Comparison of ENCODE assay signal across 21 cellular contexts in the genomic region with DNA sequence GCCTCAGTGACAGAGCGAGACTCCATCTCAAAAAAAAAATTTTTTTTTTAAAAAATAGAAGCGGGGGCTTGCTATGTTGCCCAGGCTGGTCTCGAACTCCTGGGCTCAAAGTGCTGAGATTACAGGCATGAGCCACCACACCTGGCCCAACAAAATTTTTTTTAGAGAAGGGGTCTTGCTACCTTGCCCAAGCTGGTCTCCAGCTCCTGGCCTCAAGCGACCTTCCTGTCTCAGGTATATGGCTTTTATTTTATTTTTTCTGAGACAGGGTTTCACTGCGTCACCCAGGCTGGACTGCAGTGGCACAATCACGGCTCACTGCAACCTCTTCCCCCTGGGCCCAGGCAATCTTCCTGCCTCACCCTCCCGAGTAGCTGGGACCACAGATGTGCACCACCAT. TPM values are rescaled to one million over a fixed set of nuclear protein-coding genes. Genes with fewer than 3 reads are reported as not detected.
DNase-seq lines count a peak whose midpoint lies in the region; ATAC-seq, FAIRE-seq and TF ChIP-seq lines count a peak whose summit lies in the region.
"Had no signal": no experiment of that assay in that cellular context is flagged by ENCODE, and none has a peak within 500 bp of the region (broad histone marks: within the 10 kb centered on the region; RNA-seq: fewer than 3 reads in every experiment).

No MANE protein-coding gene starts in this region.

- no peak for TF ChIP-seq RAD21 in HepG2 (CRISPR knock-in tag; IDR thresholded peaks at IDR 0.05)

- TF ChIP-seq CTCF in VCaP (conservative IDR thresholded peaks at IDR 0.05) (no peak), HepG2 (CRISPR knock-in tag; IDR thresholded peaks at IDR 0.05) (no peak)

- H3K27me3 Mint-ChIP-seq in activated CD4-positive, alpha-beta T cell treated with anti-CD3 and anti-CD28 coated beads, Interleukin-2, amount 10 ng/mL, durations not matched to agents 7 days and 5 days = no peaks in the 10 kb centered on the region

- peak overlapping the region; percentile 41 for H3K4me3 Mint-ChIP-seq in activated CD4-positive, alpha-beta T cell treated with anti-CD3 and anti-CD28 coated beads, Interleukin-2, amount 10 ng/mL, durations not matched to agents 7 days and 5 days

- no peaks in the 10 kb centered on the region for H4K20me1 ChIP-seq in HepG2 (ENCODE audit: insufficient read depth, low read length)

- H3K27ac Mint-ChIP-seq in activated CD4-positive, alpha-beta T cell treated with anti-CD3 and anti-CD28 coated beads, Interleukin-2, amount 10 ng/mL, durations not matched to agents 7 days and 5 days = no peak overlapping the region
- H3K27ac Mint-ChIP-seq: activated CD4-positive, alpha-beta T cell treated with anti-CD3 and anti-CD28 coated beads, Interleukin-2, amount 10 ng/mL, durations not matched to agents 24 days and 14 days had no signal

- H3K4me2 ChIP-seq in HepG2 (ENCODE audit: low read depth, low read length) = no peak overlapping the region

- H3K36me3 Mint-ChIP-seq in activated CD4-positive, alpha-beta T cell treated with anti-CD3 and anti-CD28 coated beads, Interleukin-2, amount 10 ng/mL, durations not matched to agents 7 days and 5 days (ENCODE audit: low read depth) = peaks cover 5% of the 10 kb centered on the region

- no TSS peak for BruUV-seq in HepG2 (replicated peaks; lab: Mats Ljungman, UMichigan)

- no peaks in the 10 kb centered on the region for H3K9me3 ChIP-seq in HepG2 (ENCODE audit: low read length)
- H3K9me3 ChIP-seq in small intestine (ENCODE audit: control insufficient read depth, low read depth) = no peaks in the 10 kb centered on the region
- H3K9me3 ChIP-seq: right atrium auricular region had no signal

- no peak overlapping the region for H3K4me3 ChIP-seq in HepG2 (replicated peaks in 1 of 3; ENCODE audit: insufficient read depth in 1 of 3, low read depth in 2 of 3, low read length in 3 of 3)
- no peak overlapping the region for H3K4me3 ChIP-seq in small intestine (ENCODE audit: low read depth in 1 of 2, low read length in 2 of 2)
- H3K4me3 ChIP-seq: right atrium auricular region had no signal

- no peaks in the 10 kb centered on the region for H3K27me3 ChIP-seq in HepG2 (ENCODE audit: control insufficient read depth in 1 of 2, insufficient read depth in 2 of 2, low read length in 2 of 2)
- no peaks in the 10 kb centered on the region for H3K27me3 ChIP-seq in small intestine (ENCODE audit: control insufficient read depth in 2 of 2, insufficient read depth in 2 of 2, low read length in 2 of 2)
- H3K27me3 ChIP-seq: right atrium auricular region had no signal

- no peak overlapping the region for H3K9ac ChIP-seq in HepG2 (ENCODE audit: insufficient read depth, low read depth, low read length)

- no peak for TF ChIP-seq POLR2A in HepG2 (IDR thresholded peaks at IDR 0.05; ENCODE audit: insufficient read depth in 1 of 2, low read depth in 2 of 2, low read length in 2 of 2)

- no peaks in the 10 kb centered on the region for H3K79me2 ChIP-seq in HepG2 (ENCODE audit: insufficient read depth, low read length)

- H2AFZ ChIP-seq in HepG2 (ENCODE audit: low read length) = no peak overlapping the region

- H3K27ac ChIP-seq in VCaP = peak overlapping the region; percentile 99
- no peak overlapping the region for H3K27ac ChIP-seq in HepG2 (ENCODE audit: extremely low read length, insufficient read depth, low read length)
- peak overlapping the region; percentile 50 to 57 for H3K27ac ChIP-seq in small intestine (ENCODE audit: low read depth in 1 of 2, low read length in 1 of 2)
- H3K27ac ChIP-seq: HL-60, right atrium auricular region had no signal

- no peak for FAIRE-seq in HepG2 (lab: Jason Lieb, UNC)
- FAIRE-seq in small intestine (lab: Jason Lieb, UNC) = no peak

- no peak for DNase-seq in activated CD4-positive, alpha-beta T cell treated with anti-CD3 and anti-CD28 coated beads, Interleukin-2, amount 10 ng/mL, durations not matched to agents 7 days and 5 days
- DNase-seq in activated CD4-positive, alpha-beta T cell treated with anti-CD3 and anti-CD28 coated beads for 48 hours = no peak
- no peak for DNase-seq in HepG2 (ENCODE audit: low spot score)
- DNase-seq in small intestine = no peak
- DNase-seq in activated CD4-positive, CD25-positive, alpha-beta regulatory T cell (lab: John Stamatoyannopoulos, UW) = no peak
- DNase-seq: activated CD4-positive, alpha-beta T cell treated with anti-CD3 and anti-CD28 coated beads, Interleukin-2, amount 10 ng/mL, durations not matched to agents 24 days and 14 days; activated gamma-delta T cell; central memory CD4-positive, alpha-beta T cell; GDM1; NCI-H1694; PC-3; stimulated activated CD4-positive, alpha-beta T cell treated with anti-CD3 and anti-CD28 coated beads, Interleukin-4, amount 100 ng/mL, for 4 hours; stimulated activated naive B cell treated with anti-CD40 and anti-IgM and Interleukin-4, amounts not matched to agents 10 μg/mL and 1 μg/mL and 100 μg/mL, for 72 hours; T-helper 1 cell had no signal

- peaks cover 14% of the 10 kb centered on the region for H3K4me1 Mint-ChIP-seq in activated CD4-positive, alpha-beta T cell treated with anti-CD3 and anti-CD28 coated beads, Interleukin-2, amount 10 ng/mL, durations not matched to agents 7 days and 5 days

- H3K4me1 ChIP-seq in HepG2 (ENCODE audit: insufficient read depth, low read length) (peaks cover 37% of the 10 kb centered on the region), small intestine (ENCODE audit: control insufficient read depth in 2 of 2, insufficient read depth in 1 of 2, low read depth in 1 of 2, low read length in 1 of 2) (peaks cover 0 to 4% of the 10 kb centered on the region in 2 donors)

- H3K36me3 ChIP-seq in HepG2 (replicated peaks in 1 of 2; ENCODE audit: control insufficient read depth in 1 of 2, insufficient read depth in 2 of 2, low read length in 2 of 2) (peaks cover 0 to 9% of the 10 kb centered on the region in 2 experiments; a peak in 1 of 5 replicates), small intestine (ENCODE audit: control insufficient read depth in 2 of 2, insufficient read depth in 2 of 2, low read length in 2 of 2) (peaks cover 0 to 6% of the 10 kb centered on the region in 2 donors)

- in situ Hi-C loops in HepG2 (cut with HindIII; ENCODE audit: extremely low pct_ligation_motif_present, low pct_unique_long_range_greater_than_20kb) = no loop called here

- POLR2A ChIA-PET in activated CD4-positive, alpha-beta T cell treated with anti-CD3 and anti-CD28 coated beads, Interleukin-2, amount 10 ng/mL, durations not matched to agents 7 days and 5 days (lab: Charles Lee) = no interaction called here
- POLR2A ChIA-PET in HepG2 (lab: Yijun Ruan, JAX) = no interaction called here

- H3K9me3 Mint-ChIP-seq in activated CD4-positive, alpha-beta T cell treated with anti-CD3 and anti-CD28 coated beads, Interleukin-2, amount 10 ng/mL, durations not matched to agents 7 days and 5 days = no peaks in the 10 kb centered on the region
- H3K9me3 Mint-ChIP-seq: activated CD4-positive, alpha-beta T cell treated with anti-CD3 and anti-CD28 coated beads, Interleukin-2, amount 10 ng/mL, durations not matched to agents 24 days and 14 days; stimulated activated naive B cell treated with anti-CD40 and anti-IgM and Interleukin-4, amounts not matched to agents 10 μg/mL and 1 μg/mL and 100 μg/mL, for 72 hours had no signal

- ATAC-seq in HepG2 (no peak), HG03457 (IDR thresholded peaks at IDR 0.05; ENCODE audit: unreplicated experiment) (no peak), GM21367 (IDR thresholded peaks at IDR 0.05; ENCODE audit: unreplicated experiment) (no peak)
- ATAC-seq: PC-3; stimulated activated naive B cell treated with anti-CD40 and anti-IgM and Interleukin-4, amounts not matched to agents 10 μg/mL and 1 μg/mL and 100 μg/mL, for 72 hours had no signal

- 84% methylated on average over 7 of the region's 7 CpGs for WGBS in HepG2 (ENCODE audit: low lambda C conversion rate)
- WGBS in small intestine, 3 donors = 89 to 92% (median 92%) methylated on average over 7 of the region's 7 CpGs

- no peak for TF ChIP-seq EP300 in HepG2 (IDR thresholded peaks at IDR 0.05; ENCODE audit: low read depth in 2 of 2, low read length in 2 of 2)
- TF ChIP-seq EP300 in HepG2 (CRISPR knock-in tag; IDR thresholded peaks at IDR 0.05; ENCODE audit: borderline replicate concordance) = no peak

- intact Hi-C loops in HepG2 (cut with micrococcal nuclease; ENCODE audit: unreplicated experiment) = loop anchor here (5.0 kb wide), 1 partner anchor 117 kb away; no protein-coding TSS in a partner anchor

- CTCF ChIA-PET in activated CD4-positive, alpha-beta T cell treated with anti-CD3 and anti-CD28 coated beads, Interleukin-2, amount 10 ng/mL, durations not matched to agents 7 days and 5 days (lab: Charles Lee) = interaction anchor here (0.5 to 1.3 kb wide), 5 partner anchors 10 to 110 kb away, joined by 3 read pairs; no protein-coding TSS in a partner anchor
- CTCF ChIA-PET in HepG2 (lab: Yijun Ruan, JAX; ENCODE audit: low intra/inter-chr PET ratio, low total read pairs) = no interaction called here

RNA-seq across cellular contexts. Expression of gene ABHD11, which starts 1.6 kb away (rescaled TPM):
- total RNA-seq in activated CD4-positive, alpha-beta T cell treated with anti-CD3 and anti-CD28 coated beads, Interleukin-2, amount 10 ng/mL, durations not matched to agents 7 days and 5 days = 10 to 100 TPM; 13.3 to 15.6 TPM
- 6.4 and 7.0 TPM in 2 replicates for total RNA-seq in HepG2 (2016; rRNA removed; fragmentation: Illumina TruSeq; extraction: Trizol)
- total RNA-seq in HepG2 (2016; cell fraction: cytosol; rRNA removed; fragmentation: Illumina TruSeq; extraction: Trizol; ENCODE audit: low read depth) = 2.5 and 2.8 TPM in 2 replicates
- 6.2 and 6.4 TPM in 2 replicates for total RNA-seq in HepG2 (2016; cell fraction: insoluble cytoplasmic fraction; rRNA removed; fragmentation: Illumina TruSeq; extraction: Trizol)
- total RNA-seq in HepG2 (2016; cell fraction: membrane; rRNA removed; fragmentation: Illumina TruSeq; extraction: Trizol) = 3.3 and 3.6 TPM in 2 replicates
- total RNA-seq in HepG2 (2016; cell fraction: nucleus; rRNA removed; fragmentation: Illumina TruSeq; extraction: Trizol) = 4.1 and 4.7 TPM in 2 replicates
- polyA plus RNA-seq in HepG2 (2011; rRNA removed) (7.1 and 8.1 TPM in 2 replicates), small intestine (10 to 100 TPM; 53.0 to 93.3 (median 60.1) TPM)
- 3.7 and 7.1 TPM in 2 replicates for polyA plus RNA-seq in HepG2 (2011; cell fraction: cytosol; rRNA removed)
- 10.5 and 11.1 TPM in 2 replicates for polyA plus RNA-seq in HepG2 (2011; cell fraction: nucleus; rRNA removed)
- polyA plus RNA-seq in HepG2 (2012) = 2.0 and 3.1 TPM in 2 replicates
- polyA plus RNA-seq in HepG2 (2016; cell fraction: cytosol; fragmentation: Illumina TruSeq; extraction: Trizol; ENCODE audit: low read depth) = 1.7 and 1.9 TPM in 2 replicates
- 7.3 and 7.9 TPM in 2 replicates for polyA plus RNA-seq in HepG2 (2016; cell fraction: insoluble cytoplasmic fraction; fragmentation: Illumina TruSeq; extraction: Trizol; ENCODE audit: low read depth)
- polyA plus RNA-seq in HepG2 (2016; cell fraction: membrane; fragmentation: Illumina TruSeq; extraction: Trizol; ENCODE audit: low read depth) = 1.8 and 2.3 TPM in 2 replicates
- 8.1 and 14.0 TPM in 2 replicates for polyA plus RNA-seq in HepG2 (2016; cell fraction: nucleus; fragmentation: Illumina TruSeq; extraction: Trizol; ENCODE audit: insufficient read depth, low read depth)
- 8.6 and 26.6 TPM in 2 replicates for polyA minus RNA-seq in HepG2 (2011; rRNA and poly(A)+ RNA removed; ENCODE audit: low replicate concordance)
- polyA minus RNA-seq in HepG2 (2011; cell fraction: cytosol; rRNA and poly(A)+ RNA removed) = 0.89 and 2.6 TPM in 2 replicates
- polyA minus RNA-seq in HepG2 (2011; cell fraction: nucleus; rRNA and poly(A)+ RNA removed) = 6.2 and 11.3 TPM in 2 replicates

RNA-seq across cellular contexts. Expression of gene STX1A, which starts 20.7 kb away (rescaled TPM):
- total RNA-seq in activated CD4-positive, alpha-beta T cell treated with anti-CD3 and anti-CD28 coated beads, Interleukin-2, amount 10 ng/mL, durations not matched to agents 7 days and 5 days = 1 to 10 TPM; 6.7 to 7.4 TPM
- 2.9 and 6.1 TPM in 2 replicates for total RNA-seq in HepG2 (2016; rRNA removed; fragmentation: Illumina TruSeq; extraction: Trizol)
- total RNA-seq in HepG2 (2016; cell fraction: cytosol; rRNA removed; fragmentation: Illumina TruSeq; extraction: Trizol; ENCODE audit: low read depth) = 1.3 and 1.8 TPM in 2 replicates
- total RNA-seq in HepG2 (2016; cell fraction: insoluble cytoplasmic fraction; rRNA removed; fragmentation: Illumina TruSeq; extraction: Trizol) = 3.3 and 5.7 TPM in 2 replicates
- 2.4 and 4.1 TPM in 2 replicates for total RNA-seq in HepG2 (2016; cell fraction: membrane; rRNA removed; fragmentation: Illumina TruSeq; extraction: Trizol)
- total RNA-seq in HepG2 (2016; cell fraction: nucleus; rRNA removed; fragmentation: Illumina TruSeq; extraction: Trizol) = 6.6 and 10.3 TPM in 2 replicates
- 12.2 and 14.8 TPM in 2 replicates for polyA plus RNA-seq in HepG2 (2011; rRNA removed)
- polyA plus RNA-seq in HepG2 (2011; cell fraction: cytosol; rRNA removed) = 5.3 and 6.0 TPM in 2 replicates
- polyA plus RNA-seq in HepG2 (2011; cell fraction: nucleus; rRNA removed) = 75.2 and 75.4 TPM in 2 replicates
- polyA plus RNA-seq in HepG2 (2012) = 8.5 and 18.8 TPM in 2 replicates
- polyA plus RNA-seq in HepG2 (2016; cell fraction: cytosol; fragmentation: Illumina TruSeq; extraction: Trizol; ENCODE audit: low read depth) = 0.94 and 1.4 TPM in 2 replicates
- polyA plus RNA-seq in HepG2 (2016; cell fraction: insoluble cytoplasmic fraction; fragmentation: Illumina TruSeq; extraction: Trizol; ENCODE audit: low read depth) = 3.1 and 4.5 TPM in 2 replicates
- 2.3 and 2.5 TPM in 2 replicates for polyA plus RNA-seq in HepG2 (2016; cell fraction: membrane; fragmentation: Illumina TruSeq; extraction: Trizol; ENCODE audit: low read depth)
- polyA plus RNA-seq in HepG2 (2016; cell fraction: nucleus; fragmentation: Illumina TruSeq; extraction: Trizol; ENCODE audit: insufficient read depth, low read depth) = 26.8 and 37.4 TPM in 2 replicates
- 5.2 and 10.7 TPM in 2 replicates for polyA minus RNA-seq in HepG2 (2011; rRNA and poly(A)+ RNA removed; ENCODE audit: low replicate concordance)
- polyA minus RNA-seq in HepG2 (2011; cell fraction: cytosol; rRNA and poly(A)+ RNA removed) = 1.7 and 3.1 TPM in 2 replicates
- 12.8 and 13.4 TPM in 2 replicates for polyA minus RNA-seq in HepG2 (2011; cell fraction: nucleus; rRNA and poly(A)+ RNA removed)
- 10 to 100 TPM in 2 of 3 donors, 1 to 10 TPM in 1; 9.5 to 17.7 (median 11.6) TPM for polyA plus RNA-seq in small intestine

RNA-seq across cellular contexts. Expression of gene CLDN3, which starts 29.9 kb away (rescaled TPM):
- not detected for total RNA-seq in activated CD4-positive, alpha-beta T cell treated with anti-CD3 and anti-CD28 coated beads, Interleukin-2, amount 10 ng/mL, durations not matched to agents 7 days and 5 days
- 0.31 TPM in 1 of 2 replicates, not detected in the other for total RNA-seq in HepG2 (2016; rRNA removed; fragmentation: Illumina TruSeq; extraction: Trizol)
- total RNA-seq in HepG2 (2016; cell fraction: cytosol; rRNA removed; fragmentation: Illumina TruSeq; extraction: Trizol; ENCODE audit: low read depth) = 0.40 TPM in 1 of 2 replicates, not detected in the other
- total RNA-seq in HepG2 (2016; cell fraction: insoluble cytoplasmic fraction; rRNA removed; fragmentation: Illumina TruSeq; extraction: Trizol) = 0.32 TPM in 1 of 2 replicates, not detected in the other
- total RNA-seq in HepG2 (2016; cell fraction: membrane; rRNA removed; fragmentation: Illumina TruSeq; extraction: Trizol) = 0.19 TPM in 1 of 2 replicates, not detected in the other
- 0.40 and 0.50 TPM in 2 replicates for total RNA-seq in HepG2 (2016; cell fraction: nucleus; rRNA removed; fragmentation: Illumina TruSeq; extraction: Trizol)
- polyA plus RNA-seq in HepG2 (2011; rRNA removed) = 0.51 and 0.59 TPM in 2 replicates
- 0.59 and 1.2 TPM in 2 replicates for polyA plus RNA-seq in HepG2 (2011; cell fraction: cytosol; rRNA removed)
- 0.71 and 1.2 TPM in 2 replicates for polyA plus RNA-seq in HepG2 (2011; cell fraction: nucleus; rRNA removed)
- polyA plus RNA-seq in HepG2 (2012) = 1.0 and 1.2 TPM in 2 replicates
- 0.24 and 0.34 TPM in 2 replicates for polyA plus RNA-seq in HepG2 (2016; cell fraction: cytosol; fragmentation: Illumina TruSeq; extraction: Trizol; ENCODE audit: low read depth)
- polyA plus RNA-seq in HepG2 (2016; cell fraction: insoluble cytoplasmic fraction; fragmentation: Illumina TruSeq; extraction: Trizol; ENCODE audit: low read depth) = 0.24 and 0.32 TPM in 2 replicates
- polyA plus RNA-seq in HepG2 (2016; cell fraction: membrane; fragmentation: Illumina TruSeq; extraction: Trizol; ENCODE audit: low read depth) = 0.38 and 0.39 TPM in 2 replicates
- polyA plus RNA-seq in HepG2 (2016; cell fraction: nucleus; fragmentation: Illumina TruSeq; extraction: Trizol; ENCODE audit: insufficient read depth, low read depth) = 0.49 and 1.4 TPM in 2 replicates
- polyA minus RNA-seq in HepG2 (2011; rRNA and poly(A)+ RNA removed; ENCODE audit: low replicate concordance) = 0.26 and 0.98 TPM in 2 replicates
- 0.49 and 1.1 TPM in 2 replicates for polyA minus RNA-seq in HepG2 (2011; cell fraction: cytosol; rRNA and poly(A)+ RNA removed)
- not detected in 2 replicates for polyA minus RNA-seq in HepG2 (2011; cell fraction: nucleus; rRNA and poly(A)+ RNA removed)
- polyA plus RNA-seq in small intestine = 100 to 1,000 TPM; 236 to 394 (median 302) TPM
- total RNA-seq: A172; activated CD4-positive, alpha-beta T cell treated with anti-CD3 and anti-CD28 coated beads, Interleukin-2, amount 10 ng/mL, durations not matched to agents 24 days and 14 days; LHCN-M2; right atrium auricular region had no signal

RNA-seq across cellular contexts. Expression of gene BUD23, which starts 56.8 kb away (rescaled TPM):
- total RNA-seq in activated CD4-positive, alpha-beta T cell treated with anti-CD3 and anti-CD28 coated beads, Interleukin-2, amount 10 ng/mL, durations not matched to agents 7 days and 5 days = 10 to 100 TPM; 43.9 to 51.4 TPM
- 37.5 and 47.5 TPM in 2 replicates for total RNA-seq in HepG2 (2016; rRNA removed; fragmentation: Illumina TruSeq; extraction: Trizol)
- total RNA-seq in HepG2 (2016; cell fraction: cytosol; rRNA removed; fragmentation: Illumina TruSeq; extraction: Trizol; ENCODE audit: low read depth) = 25.0 and 27.0 TPM in 2 replicates
- 37.7 and 52.7 TPM in 2 replicates for total RNA-seq in HepG2 (2016; cell fraction: insoluble cytoplasmic fraction; rRNA removed; fragmentation: Illumina TruSeq; extraction: Trizol)
- total RNA-seq in HepG2 (2016; cell fraction: membrane; rRNA removed; fragmentation: Illumina TruSeq; extraction: Trizol) = 22.7 and 27.6 TPM in 2 replicates
- 36.5 and 38.0 TPM in 2 replicates for total RNA-seq in HepG2 (2016; cell fraction: nucleus; rRNA removed; fragmentation: Illumina TruSeq; extraction: Trizol)
- polyA plus RNA-seq in HepG2 (2011; rRNA removed) (50.3 and 54.5 TPM in 2 replicates), small intestine (10 to 100 TPM; 37.8 to 90.0 (median 50.5) TPM)
- 57.5 and 59.3 TPM in 2 replicates for polyA plus RNA-seq in HepG2 (2011; cell fraction: cytosol; rRNA removed)
- polyA plus RNA-seq in HepG2 (2011; cell fraction: nucleus; rRNA removed) = 61.1 and 71.4 TPM in 2 replicates
- 39.8 and 49.3 TPM in 2 replicates for polyA plus RNA-seq in HepG2 (2012)
- polyA plus RNA-seq in HepG2 (2016; cell fraction: cytosol; fragmentation: Illumina TruSeq; extraction: Trizol; ENCODE audit: low read depth) = 23.2 and 24.2 TPM in 2 replicates
- 54.9 and 56.3 TPM in 2 replicates for polyA plus RNA-seq in HepG2 (2016; cell fraction: insoluble cytoplasmic fraction; fragmentation: Illumina TruSeq; extraction: Trizol; ENCODE audit: low read depth)
- polyA plus RNA-seq in HepG2 (2016; cell fraction: membrane; fragmentation: Illumina TruSeq; extraction: Trizol; ENCODE audit: low read depth) = 27.2 and 30.8 TPM in 2 replicates
- 97.8 and 98.1 TPM in 2 replicates for polyA plus RNA-seq in HepG2 (2016; cell fraction: nucleus; fragmentation: Illumina TruSeq; extraction: Trizol; ENCODE audit: insufficient read depth, low read depth)
- 20.0 and 77.8 TPM in 2 replicates for polyA minus RNA-seq in HepG2 (2011; rRNA and poly(A)+ RNA removed; ENCODE audit: low replicate concordance)
- 9.4 and 16.6 TPM in 2 replicates for polyA minus RNA-seq in HepG2 (2011; cell fraction: cytosol; rRNA and poly(A)+ RNA removed)
- polyA minus RNA-seq in HepG2 (2011; cell fraction: nucleus; rRNA and poly(A)+ RNA removed) = 14.7 and 15.2 TPM in 2 replicates

RNA-seq across cellular contexts. Expression of gene DNAJC30, which starts 57.0 kb away (rescaled TPM):
- total RNA-seq in activated CD4-positive, alpha-beta T cell treated with anti-CD3 and anti-CD28 coated beads, Interleukin-2, amount 10 ng/mL, durations not matched to agents 7 days and 5 days = 1 to 10 TPM; 8.7 to 9.1 TPM
- total RNA-seq in HepG2 (2016; rRNA removed; fragmentation: Illumina TruSeq; extraction: Trizol) = 3.0 and 3.3 TPM in 2 replicates
- 1.3 TPM in 2 replicates for total RNA-seq in HepG2 (2016; cell fraction: cytosol; rRNA removed; fragmentation: Illumina TruSeq; extraction: Trizol; ENCODE audit: low read depth)
- total RNA-seq in HepG2 (2016; cell fraction: insoluble cytoplasmic fraction; rRNA removed; fragmentation: Illumina TruSeq; extraction: Trizol) = 2.7 and 3.2 TPM in 2 replicates
- total RNA-seq in HepG2 (2016; cell fraction: membrane; rRNA removed; fragmentation: Illumina TruSeq; extraction: Trizol) = 2.5 and 2.7 TPM in 2 replicates
- total RNA-seq in HepG2 (2016; cell fraction: nucleus; rRNA removed; fragmentation: Illumina TruSeq; extraction: Trizol) = 2.6 and 2.8 TPM in 2 replicates
- 3.5 and 3.8 TPM in 2 replicates for polyA plus RNA-seq in HepG2 (2011; rRNA removed)
- polyA plus RNA-seq in HepG2 (2011; cell fraction: cytosol; rRNA removed) = 3.7 and 5.6 TPM in 2 replicates
- polyA plus RNA-seq in HepG2 (2011; cell fraction: nucleus; rRNA removed) = 3.5 and 4.4 TPM in 2 replicates
- polyA plus RNA-seq in HepG2 (2012) = 2.0 and 4.5 TPM in 2 replicates
- 1.9 and 2.1 TPM in 2 replicates for polyA plus RNA-seq in HepG2 (2016; cell fraction: cytosol; fragmentation: Illumina TruSeq; extraction: Trizol; ENCODE audit: low read depth)
- polyA plus RNA-seq in HepG2 (2016; cell fraction: insoluble cytoplasmic fraction; fragmentation: Illumina TruSeq; extraction: Trizol; ENCODE audit: low read depth) = 7.7 and 7.8 TPM in 2 replicates
- 3.1 and 3.6 TPM in 2 replicates for polyA plus RNA-seq in HepG2 (2016; cell fraction: membrane; fragmentation: Illumina TruSeq; extraction: Trizol; ENCODE audit: low read depth)
- polyA plus RNA-seq in HepG2 (2016; cell fraction: nucleus; fragmentation: Illumina TruSeq; extraction: Trizol; ENCODE audit: insufficient read depth, low read depth) = 5.6 and 6.4 TPM in 2 replicates
- 8.4 and 10.1 TPM in 2 replicates for polyA minus RNA-seq in HepG2 (2011; rRNA and poly(A)+ RNA removed; ENCODE audit: low replicate concordance)
- polyA minus RNA-seq in HepG2 (2011; cell fraction: cytosol; rRNA and poly(A)+ RNA removed) = 2.0 and 3.3 TPM in 2 replicates
- 7.7 and 9.3 TPM in 2 replicates for polyA minus RNA-seq in HepG2 (2011; cell fraction: nucleus; rRNA and poly(A)+ RNA removed)
- polyA plus RNA-seq in small intestine = 10 to 100 TPM in 1 of 3 donors, 1 to 10 TPM in 2; 6.0 to 10.4 (median 6.8) TPM
